ENCODE assay signal across 8 cellular contexts in the genomic region with DNA sequence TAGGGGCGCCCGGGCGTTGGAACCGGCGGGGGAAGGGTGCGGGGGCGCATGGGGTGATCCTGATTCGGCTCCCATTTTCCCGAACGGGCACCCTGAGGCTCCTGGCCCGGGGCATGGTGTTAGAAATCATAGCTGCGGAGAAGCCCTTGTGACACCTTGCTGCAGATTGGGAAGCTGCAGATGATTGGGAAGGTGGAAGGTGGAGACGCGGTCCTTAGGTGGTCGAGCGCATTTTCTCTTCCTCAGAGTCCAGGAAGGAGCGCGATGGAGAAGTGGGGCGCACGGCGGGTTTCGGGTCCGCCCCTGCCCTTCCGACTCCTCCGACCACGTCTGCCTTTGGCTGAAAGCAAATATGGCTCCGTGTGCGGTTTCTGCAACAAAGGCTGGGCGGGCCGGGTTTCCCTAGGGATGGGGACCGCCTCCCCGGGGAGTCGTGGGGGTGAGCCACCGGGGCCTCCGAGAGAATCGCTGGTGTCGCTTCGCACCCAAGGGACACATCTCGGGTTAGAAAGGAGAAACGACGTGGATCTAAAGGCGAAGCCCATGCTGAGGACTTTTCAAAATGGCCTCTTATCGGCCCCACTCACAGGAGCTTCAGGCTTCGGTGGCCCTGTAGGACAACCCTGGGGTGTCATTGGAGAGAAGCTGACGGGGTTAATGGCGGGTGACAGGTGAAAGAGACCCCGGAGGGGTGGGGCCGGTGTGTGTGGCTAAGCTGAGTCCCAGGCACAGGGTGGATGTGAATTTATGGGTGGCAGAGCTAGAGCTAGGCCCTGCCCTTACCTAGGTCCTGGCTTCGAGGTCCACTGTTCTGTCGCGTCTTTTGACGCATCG. TPM values are rescaled to one million over a fixed set of nuclear protein-coding genes. Genes with fewer than 3 reads are reported as not detected.
DNase-seq lines count a peak whose midpoint lies in the region; ATAC-seq and TF ChIP-seq lines count a peak whose summit lies in the region.

No MANE protein-coding gene starts in this region.

- peak overlapping the region; percentile 85 to 98 (median 92) for H3K4me3 Mint-ChIP-seq in naive thymus-derived CD8-positive, alpha-beta T cell

- no peaks in the 10 kb centered on the region for H3K9me3 Mint-ChIP-seq in naive thymus-derived CD8-positive, alpha-beta T cell

- no peaks in the 10 kb centered on the region for H3K9me3 ChIP-seq in esophagus (ENCODE audit: control insufficient read depth in 2 of 2, insufficient read depth in 1 of 2, low read depth in 1 of 2, low read length in 1 of 2)
- no peaks in the 10 kb centered on the region for H3K9me3 ChIP-seq in upper lobe of left lung

- H3K4me3 ChIP-seq in GM12865 (ENCODE audit: low read depth, low read length) (peak overlapping the region; percentile 89), esophagus (ENCODE audit: low read depth in 1 of 2, low read length in 2 of 2) (peak overlapping the region; percentile 92 to 94), upper lobe of left lung (peak overlapping the region; percentile 61 to 88 (median 79))

- WGBS in esophagus, 2 donors: 9 to 10% methylated on average over 53 of the region's 53 CpGs
- 15 to 27% methylated on average over 30 to 39 of the region's 53 CpGs for WGBS in upper lobe of left lung, 2 donors

- peaks cover 8 to 25% (median 19%) of the 10 kb centered on the region in 3 donors for H3K36me3 Mint-ChIP-seq in naive thymus-derived CD8-positive, alpha-beta T cell

- ATAC-seq in HG02642 (IDR thresholded peaks at IDR 0.05; ENCODE audit: poor library complexity, unreplicated experiment) (peak; percentile 27), upper lobe of left lung (ENCODE audit: low FRiP score in 2 of 2) (peak in 1 of 2 donors; percentile 2)
- peak; percentile 0 to 10 for ATAC-seq in naive thymus-derived CD8-positive, alpha-beta T cell

- H3K36me3 ChIP-seq in esophagus (ENCODE audit: control insufficient read depth in 2 of 2, insufficient read depth in 2 of 2, low read length in 1 of 2): peaks cover 0 to 7% of the 10 kb centered on the region in 2 donors
- H3K36me3 ChIP-seq in upper lobe of left lung: peaks cover 6 to 33% (median 23%) of the 10 kb centered on the region in 4 donors

- no peaks in the 10 kb centered on the region for H3K27me3 Mint-ChIP-seq in naive thymus-derived CD8-positive, alpha-beta T cell

- peaks cover 6 to 16% of the 10 kb centered on the region in 2 donors for H3K4me1 ChIP-seq in esophagus (ENCODE audit: control insufficient read depth in 2 of 2, insufficient read depth in 2 of 2, low read length in 1 of 2)
- peaks cover 68 to 77% (median 71%) of the 10 kb centered on the region in 4 donors for H3K4me1 ChIP-seq in upper lobe of left lung

- peak overlapping the region; percentile 84 to 99 (median 98) for H3K27ac Mint-ChIP-seq in naive thymus-derived CD8-positive, alpha-beta T cell

- peaks cover 40 to 76% (median 64%) of the 10 kb centered on the region in 4 donors for H3K4me1 Mint-ChIP-seq in naive thymus-derived CD8-positive, alpha-beta T cell

- TF ChIP-seq POLR2A in upper lobe of left lung (IDR thresholded peaks at IDR 0.05): peak in 1 of 4 donors; percentile 15

- H3K27me3 ChIP-seq in esophagus (ENCODE audit: control insufficient read depth in 1 of 2, insufficient read depth in 2 of 2, low read length in 2 of 2): no peaks in the 10 kb centered on the region
- H3K27me3 ChIP-seq in upper lobe of left lung: no peaks in the 10 kb centered on the region

- TF ChIP-seq CTCF in GM12865 (IDR thresholded peaks at IDR 0.05; ENCODE audit: insufficient read depth, low read depth, low read length, missing control alignments): no peak
- no peak for TF ChIP-seq CTCF in upper lobe of left lung (IDR thresholded peaks at IDR 0.05)

- POLR2A ChIA-PET in naive thymus-derived CD8-positive, alpha-beta T cell (lab: Charles Lee): interaction anchor here (0.5 to 3.8 kb wide), 32 partner anchors 9 to 1920 kb away, joined by 3 to 46 read pairs (median 5); partner anchors contain the start of genes CPSF7, FADS1, FEN1 and HNRNPUL2

- TF ChIP-seq EP300 in upper lobe of left lung (IDR thresholded peaks at IDR 0.05): no peak

- H3K27ac ChIP-seq in esophagus (ENCODE audit: low read depth in 2 of 2, low read length in 1 of 2) (peak overlapping the region; percentile 97 to 98), upper lobe of left lung (peak overlapping the region; percentile 98 to 99 (median 99))

- DNase-seq in GM12865 (ENCODE audit: low read depth) (peak; percentile 91), NCI-H2171 treated with DMSO at 0.1 percent for 48 hours (lab: John Stamatoyannopoulos, UW) (peak; percentile 81), activated T-cell treated with anti-CD3 and anti-CD28 coated beads for 1 hour (ENCODE audit: low read depth) (peak; percentile 16), upper lobe of left lung (peak in 1 of 2 donors; percentile 89), Kasumi-1 (lab: John Stamatoyannopoulos, UW) (no peak)
- DNase-seq in naive thymus-derived CD8-positive, alpha-beta T cell: peak in 8 of 10 donors; percentile 25 to 69 (median 45)

RNA-seq across cellular contexts. Expression of gene FTH1, which starts 0.7 kb away (rescaled TPM):
- polyA plus RNA-seq in esophagus: 1,000 to 10,000 TPM; 3,491 to 8,500 TPM
- total RNA-seq in naive thymus-derived CD8-positive, alpha-beta T cell: 100 to 1,000 TPM; 571 to 598 TPM
- 1,000 to 10,000 TPM; 1,933 to 2,491 (median 2,221) TPM for polyA plus RNA-seq in naive thymus-derived CD8-positive, alpha-beta T cell
- total RNA-seq in upper lobe of left lung: 1,000 to 10,000 TPM; 2,996 to 4,693 (median 4,496) TPM

RNA-seq across cellular contexts. Expression of gene BEST1, which starts 18.0 kb away (rescaled TPM):
- 1 to 10 TPM; 1.2 to 3.8 TPM for polyA plus RNA-seq in esophagus
- under 1 TPM in 1 of 2 experiments, not detected in 1; 0.08 TPM for total RNA-seq in naive thymus-derived CD8-positive, alpha-beta T cell
- 1 to 10 TPM in 1 of 3 donors, under 1 TPM in 2; 0.43 to 1.0 (median 0.66) TPM for polyA plus RNA-seq in naive thymus-derived CD8-positive, alpha-beta T cell
- total RNA-seq in upper lobe of left lung: 10 to 100 TPM in 3 of 6 donors, 1 to 10 TPM in 3; 6.5 to 18.9 (median 10.4) TPM

RNA-seq across cellular contexts. Expression of gene RAB3IL1, which starts 50.8 kb away (rescaled TPM):
- 1 to 10 TPM; 1.4 to 2.1 TPM for polyA plus RNA-seq in esophagus
- under 1 TPM; 0.23 to 0.82 TPM for total RNA-seq in naive thymus-derived CD8-positive, alpha-beta T cell
- polyA plus RNA-seq in naive thymus-derived CD8-positive, alpha-beta T cell: not detected
- 10 to 100 TPM in 3 of 6 donors, 1 to 10 TPM in 3; 4.4 to 20.7 (median 10.0) TPM for total RNA-seq in upper lobe of left lung

Comparison
In these comparisons a context has a peak if more than half of its experiments do, and no peak if none do; other contexts are left out.
1. DNase-seq: peak in GM12865 (single experiment), NCI-H2171 treated with DMSO at 0.1 percent for 48 hours (single experiment), activated T-cell treated with anti-CD3 and anti-CD28 coated beads for 1 hour (single experiment) and naive thymus-derived CD8-positive, alpha-beta T cell (8 of 10); none in Kasumi-1 (0 of 2).
2. RNA of gene FTH1, which starts 0.7 kb away (total RNA-seq): 2,996 to 4,693 TPM in upper lobe of left lung; 571 to 598 TPM in naive thymus-derived CD8-positive, alpha-beta T cell; every median in the first group is over 4 times any median in the second.
3. RNA of gene BEST1, which starts 18.0 kb away (total RNA-seq): 6.5 to 18.9 TPM in upper lobe of left lung; 0.08 TPM in naive thymus-derived CD8-positive, alpha-beta T cell; every median in the first group is over 4 times any median in the second.
4. Peak in every context shown above with its lines, with median percentiles within 50 percentile points of each other: H3K4me3 ChIP-seq.